In genomic region chr3:185059766-185060165, GRCh38 we compare ENCODE assay signal across 15 cellular contexts.
"Had no signal": no experiment of that assay in that cellular context is flagged by ENCODE, and none has a peak within 500 bp of the region (broad histone marks: within the 10 kb centered on the region; RNA-seq: fewer than 3 reads in every experiment).

No MANE protein-coding gene starts in this region.

- H3K4me3 ChIP-seq: psoas muscle, suprapubic skin, upper lobe of left lung had no signal

- DNase-seq: activated CD4-positive, alpha-beta T cell treated with anti-CD3 and anti-CD28 coated beads, Interleukin-2, amount 50 U/mL, for 1 hour; activated effector memory CD4-positive, alpha-beta T cell treated with Interleukin-2 at 50 U/mL for 16 hours; activated T-cell treated with anti-CD3 and anti-CD28 coated beads, Interleukin-2, amount 50 U/mL, for 1 hour; amniotic stem cell; foreskin melanocyte; head of caudate nucleus; occipital lobe; psoas muscle; stimulated activated CD4-positive, alpha-beta T cell treated with anti-CD3 and anti-CD28 coated beads, Interleukin-12 subunit alpha, Interleukin-12 subunit beta, amount 100 ng/mL, for 4 hours; stimulated activated naive CD4-positive, alpha-beta T cell had no signal

- H3K27ac ChIP-seq: psoas muscle, suprapubic skin, upper lobe of left lung had no signal

- ATAC-seq: activated naive CD4-positive, alpha-beta T cell treated with anti-CD3 and anti-CD28 coated beads, Interleukin-2, amount 50 U/mL, for 72 hours; left lobe of liver; natural killer cell treated with Interleukin-12 subunit alpha and Interleukin-12 subunit beta and Interleukin-15 and Interleukin-18, amount 100 ng/mL, for 72 hours; psoas muscle had no signal

- H3K4me1 ChIP-seq: psoas muscle, suprapubic skin, upper lobe of left lung had no signal

- H3K36me3 ChIP-seq: suprapubic skin, upper lobe of left lung had no signal

- H3K27me3 ChIP-seq: suprapubic skin, upper lobe of left lung had no signal
